ENCODE assay signal across 40 cellular contexts in genomic region chr12:71950819-71951218, GRCh38. TPM values are rescaled to one million over a fixed set of nuclear protein-coding genes. Genes with fewer than 3 reads are reported as not detected.
"Had no signal": no experiment of that assay in that cellular context is flagged by ENCODE, and none has a peak within 500 bp of the region (broad histone marks: within the 10 kb centered on the region; RNA-seq: fewer than 3 reads in every experiment).

No MANE protein-coding gene starts in this region.

- DNase-seq: activated CD4-positive, alpha-beta memory T cell treated with anti-CD3 and anti-CD28 coated beads for 36 hours; activated CD4-positive, alpha-beta T cell treated with anti-CD3 and anti-CD28 coated beads for 36 hours; activated CD4-positive, alpha-beta T cell treated with anti-CD3 and anti-CD28 coated beads, Interleukin-2, amount 10 ng/mL, durations not matched to agents 24 days and 14 days; activated CD4-positive, CD25-positive, alpha-beta regulatory T cell; activated CD4-positive, CD25-positive, alpha-beta regulatory T cell treated with anti-CD3 and anti-CD28 coated beads, Interleukin-2, amount 50 U/mL, for 72 hours; activated CD8-positive, alpha-beta memory T cell treated with anti-CD3 and anti-CD28 coated beads, Interleukin-2, amount 10 ng/mL, durations not matched to agents 7 days and 5 days; activated CD8-positive, alpha-beta memory T cell treated with anti-CD3 and anti-CD28 coated beads, Interleukin-2, amount 50 U/mL, for 4 hours; activated CD8-positive, alpha-beta T cell treated with anti-CD3 and anti-CD28 coated beads, Interleukin-2, amount 10 ng/mL, durations not matched to agents 7 days and 5 days; activated effector memory CD4-positive, alpha-beta T cell treated with anti-CD3 and anti-CD28 coated beads, Interleukin-2, amount 50 U/mL, for 16 hours; activated naive CD4-positive, alpha-beta T cell treated with anti-CD3 and anti-CD28 coated beads for 36 hours; activated naive CD8-positive, alpha-beta T cell treated with anti-CD3 and anti-CD28 coated beads for 36 hours; activated naive CD8-positive, alpha-beta T cell treated with anti-CD3 and anti-CD28 coated beads, Interleukin-2, amount 50 U/mL, for 24 hours; activated T-cell treated with anti-CD3 and anti-CD28 coated beads, Interleukin-2, amount 50 U/mL, for 1 hour; activated T-cell treated with anti-CD3 and anti-CD28 coated beads, Interleukin-2, amount 50 U/mL, for 48 hours; adrenal gland; amygdala; aorta; body of pancreas; caudate nucleus; cerebellar nuclear complex; dorsolateral prefrontal cortex; effector memory CD4-positive, alpha-beta T cell; endodermal cell; erythroblast; foreskin keratinocyte; gastrocnemius medialis; glutamatergic neuron; heart left ventricle; T-helper 1 cell; T-helper 17 cell; T1000; WERI-Rb-1 had no signal

- H3K36me3 ChIP-seq: adrenal gland, esophagus muscularis mucosa, gastrocnemius medialis, heart left ventricle, WERI-Rb-1 had no signal

- H3K4me1 Mint-ChIP-seq: activated CD4-positive, alpha-beta T cell treated with anti-CD3 and anti-CD28 coated beads for 36 hours; activated CD4-positive, alpha-beta T cell treated with anti-CD3 and anti-CD28 coated beads, Interleukin-2, amount 10 ng/mL, durations not matched to agents 24 days and 14 days; activated CD8-positive, alpha-beta memory T cell treated with anti-CD3 and anti-CD28 coated beads, Interleukin-2, amount 10 ng/mL, durations not matched to agents 7 days and 5 days; activated naive CD4-positive, alpha-beta T cell treated with anti-CD3 and anti-CD28 coated beads, Interleukin-2, amount 50 U/mL, for 24 hours; activated naive CD8-positive, alpha-beta T cell treated with anti-CD3 and anti-CD28 coated beads, Interleukin-2, amount 50 U/mL, for 24 hours; T-helper 17 cell had no signal

- H3K9me3 Mint-ChIP-seq: activated CD4-positive, alpha-beta memory T cell treated with anti-CD3 and anti-CD28 coated beads for 36 hours; activated CD4-positive, alpha-beta T cell treated with anti-CD3 and anti-CD28 coated beads, Interleukin-2, amount 10 ng/mL, durations not matched to agents 24 days and 14 days; activated naive CD4-positive, alpha-beta T cell treated with anti-CD3 and anti-CD28 coated beads for 36 hours; activated naive CD4-positive, alpha-beta T cell treated with anti-CD3 and anti-CD28 coated beads, Interleukin-2, amount 50 U/mL, for 24 hours; activated naive CD8-positive, alpha-beta T cell treated with anti-CD3 and anti-CD28 coated beads for 36 hours; activated naive CD8-positive, alpha-beta T cell treated with anti-CD3 and anti-CD28 coated beads, Interleukin-2, amount 50 U/mL, for 24 hours; activated T-helper 1 cell treated with anti-CD3 and anti-CD28 coated beads, Interleukin-12 subunit alpha, Interleukin-12 subunit beta, Interleukin-2, Interleukin-4 antibody, amounts not matched to agents 30 ng/mL and 10 ng/mL and 1 ng/mL, durations not matched to agents 14 hours and 24 hours and 36 hours; activated T-helper 2 cell treated with anti-CD3 and anti-CD28 coated beads, Interferon-gamma antibody, Interleukin-2, Interleukin-4, amounts not matched to agents 10 μg/mL and 5 μg/mL and 100 μg/mL, durations not matched to agents 14 hours and 24 hours and 36 hours; dendritic cell treated with granulocyte-macrophage colony-stimulating factor and Interleukin-4, amounts not matched to agents 40 ng/mL and 50 ng/mL, for 4 days; endodermal cell; T-helper 2 cell treated with Interferon-gamma antibody and Interleukin-4, amounts not matched to agents 5 μg/mL and 100 μg/mL, for 36 hours had no signal

- H3K27ac Mint-ChIP-seq: activated CD4-positive, alpha-beta memory T cell treated with anti-CD3 and anti-CD28 coated beads for 36 hours; activated CD4-positive, alpha-beta T cell treated with anti-CD3 and anti-CD28 coated beads for 36 hours; activated CD4-positive, alpha-beta T cell treated with anti-CD3 and anti-CD28 coated beads, Interleukin-2, amount 10 ng/mL, durations not matched to agents 24 days and 14 days; activated CD8-positive, alpha-beta memory T cell treated with anti-CD3 and anti-CD28 coated beads, Interleukin-2, amount 10 ng/mL, durations not matched to agents 7 days and 5 days; activated CD8-positive, alpha-beta T cell treated with anti-CD3 and anti-CD28 coated beads, Interleukin-2, amount 10 ng/mL, durations not matched to agents 7 days and 5 days; activated naive CD4-positive, alpha-beta T cell treated with anti-CD3 and anti-CD28 coated beads for 36 hours; activated naive CD4-positive, alpha-beta T cell treated with anti-CD3 and anti-CD28 coated beads, Interleukin-2, amount 50 U/mL, for 24 hours; activated naive CD8-positive, alpha-beta T cell treated with anti-CD3 and anti-CD28 coated beads for 36 hours; activated naive CD8-positive, alpha-beta T cell treated with anti-CD3 and anti-CD28 coated beads, Interleukin-2, amount 50 U/mL, for 24 hours; activated T-helper 1 cell treated with anti-CD3 and anti-CD28 coated beads, Interleukin-12 subunit alpha, Interleukin-12 subunit beta, Interleukin-2, Interleukin-4 antibody, amounts not matched to agents 30 ng/mL and 10 ng/mL and 1 ng/mL, durations not matched to agents 14 hours and 24 hours and 36 hours; activated T-helper 2 cell treated with anti-CD3 and anti-CD28 coated beads, Interferon-gamma antibody, Interleukin-2, Interleukin-4, amounts not matched to agents 10 μg/mL and 5 μg/mL and 100 μg/mL, durations not matched to agents 14 hours and 24 hours and 36 hours; dendritic cell treated with granulocyte-macrophage colony-stimulating factor and Interleukin-4, amounts not matched to agents 40 ng/mL and 50 ng/mL, for 4 days; endodermal cell; T-helper 17 cell; T-helper 2 cell treated with Interferon-gamma antibody and Interleukin-4, amounts not matched to agents 5 μg/mL and 100 μg/mL, for 36 hours had no signal

- H3K27me3 ChIP-seq: adrenal gland, body of pancreas had no signal

- H3K4me3 Mint-ChIP-seq: activated CD4-positive, alpha-beta memory T cell treated with anti-CD3 and anti-CD28 coated beads for 36 hours; activated CD4-positive, alpha-beta T cell treated with anti-CD3 and anti-CD28 coated beads for 36 hours; activated CD4-positive, alpha-beta T cell treated with anti-CD3 and anti-CD28 coated beads, Interleukin-2, amount 10 ng/mL, durations not matched to agents 24 days and 14 days; activated CD8-positive, alpha-beta memory T cell treated with anti-CD3 and anti-CD28 coated beads, Interleukin-2, amount 10 ng/mL, durations not matched to agents 7 days and 5 days; activated CD8-positive, alpha-beta T cell treated with anti-CD3 and anti-CD28 coated beads, Interleukin-2, amount 10 ng/mL, durations not matched to agents 7 days and 5 days; activated naive CD4-positive, alpha-beta T cell treated with anti-CD3 and anti-CD28 coated beads for 36 hours; activated naive CD4-positive, alpha-beta T cell treated with anti-CD3 and anti-CD28 coated beads, Interleukin-2, amount 50 U/mL, for 24 hours; activated naive CD8-positive, alpha-beta T cell treated with anti-CD3 and anti-CD28 coated beads for 36 hours; activated naive CD8-positive, alpha-beta T cell treated with anti-CD3 and anti-CD28 coated beads, Interleukin-2, amount 50 U/mL, for 24 hours; activated T-helper 1 cell treated with anti-CD3 and anti-CD28 coated beads, Interleukin-12 subunit alpha, Interleukin-12 subunit beta, Interleukin-2, Interleukin-4 antibody, amounts not matched to agents 30 ng/mL and 10 ng/mL and 1 ng/mL, durations not matched to agents 14 hours and 24 hours and 36 hours; dendritic cell treated with granulocyte-macrophage colony-stimulating factor and Interleukin-4, amounts not matched to agents 40 ng/mL and 50 ng/mL, for 4 days; endodermal cell; T-helper 17 cell; T-helper 2 cell treated with Interferon-gamma antibody and Interleukin-4, amounts not matched to agents 5 μg/mL and 100 μg/mL, for 36 hours had no signal

- H3K4me3 ChIP-seq: adrenal gland, body of pancreas, coronary artery, dorsolateral prefrontal cortex, esophagus muscularis mucosa, gastrocnemius medialis, heart left ventricle had no signal

- H3K27ac ChIP-seq: adrenal gland, body of pancreas, coronary artery, dorsolateral prefrontal cortex, esophagus muscularis mucosa, foreskin keratinocyte, gastrocnemius medialis, heart left ventricle, WERI-Rb-1 had no signal

- H3K9me3 ChIP-seq: adrenal gland, body of pancreas, esophagus muscularis mucosa, gastrocnemius medialis, heart left ventricle had no signal

- ATAC-seq: activated CD8-positive, alpha-beta memory T cell treated with anti-CD3 and anti-CD28 coated beads, Interleukin-2, amount 10 ng/mL, durations not matched to agents 7 days and 5 days; activated CD8-positive, alpha-beta T cell treated with anti-CD3 and anti-CD28 coated beads, Interleukin-2, amount 10 ng/mL, durations not matched to agents 7 days and 5 days; activated naive CD8-positive, alpha-beta T cell treated with anti-CD3 and anti-CD28 coated beads, Interleukin-2, amount 50 U/mL, for 24 hours; body of pancreas; foreskin keratinocyte; gastrocnemius medialis; heart left ventricle; T-helper 17 cell had no signal

- H3K4me1 ChIP-seq: adrenal gland, body of pancreas, foreskin keratinocyte, heart left ventricle had no signal

- H3K36me3 Mint-ChIP-seq: activated CD4-positive, alpha-beta memory T cell treated with anti-CD3 and anti-CD28 coated beads for 36 hours; activated CD8-positive, alpha-beta memory T cell treated with anti-CD3 and anti-CD28 coated beads, Interleukin-2, amount 10 ng/mL, durations not matched to agents 7 days and 5 days; activated naive CD4-positive, alpha-beta T cell treated with anti-CD3 and anti-CD28 coated beads, Interleukin-2, amount 50 U/mL, for 24 hours; activated naive CD8-positive, alpha-beta T cell treated with anti-CD3 and anti-CD28 coated beads for 36 hours had no signal

RNA-seq across cellular contexts. Expression of gene TPH2, which starts 12.2 kb away (rescaled TPM):
- total RNA-seq: activated CD4-positive, alpha-beta memory T cell treated with anti-CD3 and anti-CD28 coated beads for 36 hours; activated CD4-positive, alpha-beta T cell treated with anti-CD3 and anti-CD28 coated beads for 36 hours; activated CD4-positive, alpha-beta T cell treated with anti-CD3 and anti-CD28 coated beads, Interleukin-2, amount 10 ng/mL, durations not matched to agents 24 days and 14 days; activated CD8-positive, alpha-beta memory T cell treated with anti-CD3 and anti-CD28 coated beads for 36 hours; activated CD8-positive, alpha-beta memory T cell treated with anti-CD3 and anti-CD28 coated beads, Interleukin-2, amount 10 ng/mL, durations not matched to agents 7 days and 5 days; activated CD8-positive, alpha-beta T cell treated with anti-CD3 and anti-CD28 coated beads, Interleukin-2, amount 10 ng/mL, durations not matched to agents 7 days and 5 days; activated naive CD4-positive, alpha-beta T cell treated with anti-CD3 and anti-CD28 coated beads for 36 hours; activated naive CD8-positive, alpha-beta T cell treated with anti-CD3 and anti-CD28 coated beads for 36 hours; activated T-helper 1 cell treated with anti-CD3 and anti-CD28 coated beads, Interleukin-12 subunit alpha, Interleukin-12 subunit beta, Interleukin-2, Interleukin-4 antibody, amounts not matched to agents 30 ng/mL and 10 ng/mL and 1 ng/mL, durations not matched to agents 14 hours and 24 hours and 36 hours; activated T-helper 2 cell treated with anti-CD3 and anti-CD28 coated beads, Interferon-gamma antibody, Interleukin-2, Interleukin-4, amounts not matched to agents 10 μg/mL and 5 μg/mL and 100 μg/mL, durations not matched to agents 14 hours and 24 hours and 36 hours; adrenal gland; aorta; foreskin keratinocyte; gastrocnemius medialis; T-helper 17 cell had no signal
- polyA plus RNA-seq: adrenal gland, aorta, foreskin keratinocyte, heart left ventricle had no signal
